Comparison of ENCODE assay signal across 8 cellular contexts in the genomic region with DNA sequence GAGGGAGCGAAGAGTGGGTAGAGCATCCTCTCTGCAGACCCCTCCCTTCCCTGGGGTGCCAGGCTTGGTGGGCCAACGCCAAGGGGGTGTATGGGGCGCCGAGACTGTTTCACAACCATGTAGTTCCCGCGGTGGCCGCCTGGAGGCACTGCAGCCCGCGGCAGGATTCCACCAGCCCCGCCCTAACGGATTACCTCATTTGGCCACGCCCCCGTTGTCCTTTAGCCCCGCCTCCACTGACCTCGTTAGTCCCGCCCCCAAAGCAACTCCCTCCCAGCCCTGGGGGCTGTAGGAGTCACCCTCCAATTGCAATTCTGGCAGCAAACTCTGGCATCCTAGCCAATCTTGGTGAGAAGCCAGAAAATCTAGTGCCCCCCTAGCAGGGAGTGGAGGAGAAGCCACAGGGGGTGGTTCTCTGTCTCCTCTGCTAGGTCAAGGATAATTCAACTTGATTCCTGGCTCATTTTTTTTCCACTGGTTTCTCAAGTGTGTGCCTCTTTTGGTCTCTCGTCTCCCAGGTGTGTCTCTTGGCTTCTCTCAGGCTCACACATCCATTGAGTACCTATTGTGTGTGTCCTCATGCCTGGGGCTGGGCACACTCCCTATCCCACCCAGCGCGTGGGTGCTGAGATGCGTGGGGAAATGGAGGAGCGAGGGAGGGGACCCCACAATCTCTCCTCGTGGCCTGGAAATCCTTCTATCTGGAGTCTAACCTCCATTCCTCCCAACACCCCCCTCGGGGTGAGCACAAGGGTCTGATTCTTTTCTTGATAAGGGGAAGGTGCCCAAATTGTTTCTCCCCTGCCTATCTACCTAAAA. TPM values are rescaled to one million over a fixed set of nuclear protein-coding genes. Genes with fewer than 3 reads are reported as not detected.
DNase-seq lines count a peak whose midpoint lies in the region; ATAC-seq and TF ChIP-seq lines count a peak whose summit lies in the region.

No MANE protein-coding gene starts in this region.

- no peaks in the 10 kb centered on the region for H3K27me3 ChIP-seq in right lobe of liver

- peak; percentile 54 for DNase-seq in NK-92 treated with Interleukin-12 subunit alpha and Interleukin-12 subunit beta, amount 100 ng/mL, for 24 hours (lab: John Stamatoyannopoulos, UW)
- DNase-seq in NK-92 (lab: John Stamatoyannopoulos, UW; ENCODE audit: unreplicated experiment) = no peak
- peak; percentile 83 for DNase-seq in NCI-H2227 (lab: John Stamatoyannopoulos, UW; ENCODE audit: unreplicated experiment)
- peak; percentile 79 to 80 for DNase-seq in activated CD4-positive, alpha-beta T cell treated with anti-CD3 and anti-CD28 coated beads, Interleukin-2, amount 50 U/mL, for 24 hours (ENCODE audit: low read depth in 1 of 2, low spot score in 1 of 2)
- DNase-seq in dedifferentiated amniotic fluid mesenchymal stem cell (ENCODE audit: extremely low spot score) = peak; percentile 76
- peak; percentile 69 to 85 (median 72) for DNase-seq in right lobe of liver
- peak; percentile 66 to 74 (median 72) for DNase-seq in stimulated activated CD4-positive, alpha-beta T cell treated with anti-CD3 and anti-CD28 coated beads, TNF-alpha, amount 100 ng/mL, for 4 hours (ENCODE audit: low read depth in 3 of 3)

- H3K36me3 ChIP-seq in right lobe of liver = no peaks in the 10 kb centered on the region

- H3K4me3 ChIP-seq in right lobe of liver = no peak overlapping the region

- peak; percentile 91 to 98 (median 92) for TF ChIP-seq CTCF in right lobe of liver (IDR thresholded peaks at IDR 0.05)

- H3K27ac ChIP-seq in right lobe of liver = no peak overlapping the region

- WGBS in right lobe of liver (ENCODE audit: insufficient coverage, low coverage, low lambda C conversion rate, missing lambda C conversion rate) = 22% methylated on average over 8 of the region's 23 CpGs

- H3K4me1 ChIP-seq in right lobe of liver = peaks cover 0 to 15% (median 2%) of the 10 kb centered on the region in 4 donors

- intact Hi-C loops in right lobe of liver (cut with DNase I) = loop anchor here (5.0 to 10.0 kb wide), 2 partner anchors 90 to 93 kb away; no protein-coding TSS in a partner anchor

- H3K9me3 ChIP-seq in right lobe of liver = no peaks in the 10 kb centered on the region

- TF ChIP-seq POLR2A in right lobe of liver (IDR thresholded peaks at IDR 0.05) = no peak

- ATAC-seq in right lobe of liver (peak; percentile 89 to 93 (median 92)), GM21515 (IDR thresholded peaks at IDR 0.05; ENCODE audit: unreplicated experiment) (no peak)

RNA-seq across cellular contexts. Expression of a gene that starts 2.0 kb away (rescaled TPM):
- total RNA-seq in right lobe of liver = 10 to 100 TPM in 5 of 6 experiments, 1 to 10 TPM in 1; 3.8 to 72.5 (median 31.8) TPM
